In the genomic region with DNA sequence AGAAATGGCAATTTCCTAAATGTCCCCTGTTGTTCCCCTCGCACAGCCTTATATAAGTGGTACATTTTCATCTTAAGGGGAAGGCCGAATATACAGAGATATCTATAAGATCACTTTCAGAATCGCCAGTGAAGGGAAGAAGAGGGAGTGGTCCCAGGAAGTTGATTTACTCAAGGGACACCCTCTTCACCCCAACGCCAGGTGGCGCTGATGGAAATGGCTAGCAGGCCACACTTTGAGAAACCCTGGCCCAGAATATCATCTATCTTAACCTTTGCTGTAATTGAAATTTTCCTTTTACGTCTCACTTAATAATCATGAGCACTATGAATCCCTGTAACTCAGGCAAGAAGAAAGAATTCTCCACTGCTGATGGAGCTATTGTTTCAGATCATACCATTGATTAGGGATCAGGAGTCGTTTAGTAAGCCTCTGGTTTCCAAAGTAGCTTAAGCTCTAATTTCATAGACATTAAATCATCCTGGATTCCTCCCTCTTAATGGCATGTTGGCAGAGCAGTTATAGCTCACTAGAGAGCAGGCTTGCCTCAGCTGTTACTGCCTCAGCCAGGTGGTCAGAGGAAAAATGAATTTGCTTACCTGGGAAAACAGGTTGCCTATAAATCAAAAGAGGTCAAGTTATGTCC, we compare ENCODE assay signal across 9 cellular contexts.
DNase-seq lines count a peak whose midpoint lies in the region; ATAC-seq and TF ChIP-seq lines count a peak whose summit lies in the region.
"Had no signal": no experiment of that assay in that cellular context is flagged by ENCODE, and none has a peak within 500 bp of the region (broad histone marks: within the 10 kb centered on the region; RNA-seq: fewer than 3 reads in every experiment).

No MANE protein-coding gene starts in this region.

- no peaks in the 10 kb centered on the region for H3F3A ChIP-seq in OCI-LY1 (ENCODE audit: insufficient read depth, low read length)

- H3K4me1 ChIP-seq in OCI-LY1 (ENCODE audit: insufficient read depth, low read length, severe bottlenecking) (no peaks in the 10 kb centered on the region), skeletal muscle satellite cell (ENCODE audit: control insufficient read depth, insufficient read depth, low read length) (no peaks in the 10 kb centered on the region)

- H3K36me3 Mint-ChIP-seq in activated T-cell treated with anti-CD3 and anti-CD28 coated beads, Interleukin-2, amount 50 U/mL, for 4 hours (ENCODE audit: insufficient read depth), result no peaks in the 10 kb centered on the region
- H3K36me3 Mint-ChIP-seq: naive thymus-derived CD8-positive, alpha-beta T cell had no signal

- H3K4me3 ChIP-seq in OCI-LY1 (ENCODE audit: low read depth, low read length, poor library complexity, severe bottlenecking) (no peak overlapping the region), skeletal muscle satellite cell (ENCODE audit: low read length) (no peak overlapping the region)

- H3K4me2 ChIP-seq in OCI-LY1 (ENCODE audit: low read length) (peak overlapping the region; percentile 24), skeletal muscle satellite cell (ENCODE audit: low read length) (peak overlapping the region; percentile 36)

- no peak overlapping the region for H3K4me3 Mint-ChIP-seq in activated T-cell treated with anti-CD3 and anti-CD28 coated beads, Interleukin-2, amount 50 U/mL, for 4 hours

- ATAC-seq in GM18511 (IDR thresholded peaks at IDR 0.05; ENCODE audit: unreplicated experiment), result peak; percentile 75
- ATAC-seq in HG03520 (IDR thresholded peaks at IDR 0.05; ENCODE audit: unreplicated experiment), result peak; percentile 68
- peak; percentile 53 for ATAC-seq in esophagus mucosa
- ATAC-seq in activated T-cell treated with anti-CD3 and anti-CD28 coated beads, Interleukin-2, amount 50 U/mL, for 4 hours, result no peak
- ATAC-seq: naive thymus-derived CD8-positive, alpha-beta T cell had no signal

- peak; percentile 24 for DNase-seq in COLO829 (ENCODE audit: low spot score)
- no peak for DNase-seq in AG08396 (ENCODE audit: low spot score)
- DNase-seq in activated T-cell treated with anti-CD3 and anti-CD28 coated beads, Interleukin-2, amount 50 U/mL, for 4 hours, result no peak

- H3K79me2 ChIP-seq in OCI-LY1 (ENCODE audit: insufficient read depth, low read length), result no peaks in the 10 kb centered on the region

- H3K4me1 Mint-ChIP-seq in activated T-cell treated with anti-CD3 and anti-CD28 coated beads, Interleukin-2, amount 50 U/mL, for 4 hours (ENCODE audit: low read depth), result no peaks in the 10 kb centered on the region
- H3K4me1 Mint-ChIP-seq: naive thymus-derived CD8-positive, alpha-beta T cell had no signal

- H3K9me2 ChIP-seq in OCI-LY1 (ENCODE audit: low read depth, low read length), result no peaks in the 10 kb centered on the region

- no peak overlapping the region for H3K27ac ChIP-seq in OCI-LY1 (ENCODE audit: low read depth, low read length, poor library complexity, severe bottlenecking)

- 0 out of 2 replicates have a peak overlapping the region, but pooled peaks have one; percentile 3 for H2AFZ ChIP-seq in OCI-LY1 (ENCODE audit: low read length)

- no peaks in the 10 kb centered on the region for H3K27me3 Mint-ChIP-seq in activated T-cell treated with anti-CD3 and anti-CD28 coated beads, Interleukin-2, amount 50 U/mL, for 4 hours (ENCODE audit: low read depth)
- H3K27me3 Mint-ChIP-seq: naive thymus-derived CD8-positive, alpha-beta T cell had no signal

- H3K27me3 ChIP-seq in OCI-LY1 (ENCODE audit: insufficient read depth, low read length), result no peaks in the 10 kb centered on the region
- no peaks in the 10 kb centered on the region for H3K27me3 ChIP-seq in skeletal muscle satellite cell (ENCODE audit: control insufficient read depth, insufficient read depth, low read length)

- no peaks in the 10 kb centered on the region for H3K36me3 ChIP-seq in OCI-LY1 (ENCODE audit: insufficient read depth, low read length)
- no peaks in the 10 kb centered on the region for H3K36me3 ChIP-seq in skeletal muscle satellite cell (ENCODE audit: insufficient read depth, low read length)

- H3K9ac ChIP-seq in OCI-LY1 (ENCODE audit: low read length) (no peak overlapping the region), skeletal muscle satellite cell (ENCODE audit: low read depth, low read length) (no peak overlapping the region)

- peak; percentile 78 for TF ChIP-seq CTCF in OCI-LY1 (IDR thresholded peaks at IDR 0.05; ENCODE audit: low read length)

- no peaks in the 10 kb centered on the region for H3K9me3 Mint-ChIP-seq in activated T-cell treated with anti-CD3 and anti-CD28 coated beads, Interleukin-2, amount 50 U/mL, for 4 hours

- H3K9me3 ChIP-seq in OCI-LY1 (ENCODE audit: low read length) (no peaks in the 10 kb centered on the region), skeletal muscle satellite cell (replicated peaks; ENCODE audit: low read length) (no peaks in the 10 kb centered on the region)

- no peaks in the 10 kb centered on the region for H4K20me1 ChIP-seq in OCI-LY1 (ENCODE audit: insufficient read depth, low read length)

Comparison
In these comparisons a context has a peak if more than half of its experiments do, and no peak if none do; other contexts are left out.
1. ATAC-seq: peak in GM18511 (single experiment), HG03520 (single experiment) and esophagus mucosa (single experiment); none in activated T-cell treated with anti-CD3 and anti-CD28 coated beads, Interleukin-2, amount 50 U/mL, for 4 hours (0 of 2).